24 cellular contexts compared by ENCODE assay signal in the genomic region with DNA sequence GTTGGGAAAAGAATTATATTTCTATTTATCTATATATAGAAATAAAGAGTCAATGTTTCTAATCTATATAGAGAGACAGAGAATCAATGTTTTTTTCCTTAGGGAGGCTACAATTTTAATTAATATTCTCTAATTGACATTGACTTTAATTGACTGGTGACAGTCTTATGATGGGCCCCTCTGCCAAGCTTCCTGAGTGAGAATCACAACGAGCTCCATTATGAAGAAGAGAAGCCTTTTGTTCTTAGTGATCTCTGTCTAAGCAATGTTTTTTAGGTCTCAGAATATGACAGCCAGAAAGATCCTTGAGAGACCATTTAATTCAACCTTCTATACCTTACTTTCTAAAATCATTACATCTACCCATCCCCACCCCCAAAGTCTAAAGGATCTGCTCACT.
"Had no signal": no experiment of that assay in that cellular context is flagged by ENCODE, and none has a peak within 500 bp of the region (broad histone marks: within the 10 kb centered on the region; RNA-seq: fewer than 3 reads in every experiment).

No MANE protein-coding gene starts in this region.

- H3K27ac ChIP-seq: body of pancreas, breast epithelium, PC-9, RWPE1, WERI-Rb-1 had no signal

- DNase-seq: activated CD4-positive, alpha-beta T cell treated with anti-CD3 and anti-CD28 coated beads for 1 hour; activated CD4-positive, alpha-beta T cell treated with anti-CD3 and anti-CD28 coated beads, Interleukin-2, amount 10 ng/mL, durations not matched to agents 7 days and 5 days; activated CD4-positive, alpha-beta T cell treated with anti-CD3 and anti-CD28 coated beads, Interleukin-2, amount 50 U/mL, for 48 hours; activated CD4-positive, CD25-positive, alpha-beta regulatory T cell; activated CD8-positive, alpha-beta T cell treated with anti-CD3 and anti-CD28 coated beads, Interleukin-2, amount 10 ng/mL, durations not matched to agents 7 days and 5 days; activated gamma-delta T cell; activated naive CD4-positive, alpha-beta T cell treated with Interleukin-2 at 50 U/mL for 16 hours; activated naive CD8-positive, alpha-beta T cell treated with anti-CD3 and anti-CD28 coated beads, Interleukin-2, amount 10 ng/mL, durations not matched to agents 7 days and 5 days; activated T-cell treated with anti-CD3 and anti-CD28 coated beads, Interleukin-2, amount 50 U/mL, for 24 hours; body of pancreas; Karpas-422; KBM-7; NCI-H1105; NCI-H1417 treated with DMSO at 0.1 percent for 48 hours; NCI-H187 treated with DMSO at 0.1 percent for 48 hours; NCI-H2081; NCI-H345; NCI-H524 treated with DMSO at 0.1 percent for 48 hours; PC-9; SIG-M5; T1000; WERI-Rb-1 had no signal

- H3K4me3 ChIP-seq: body of pancreas, breast epithelium, PC-9 had no signal

- H3K36me3 ChIP-seq: breast epithelium, WERI-Rb-1 had no signal

- H3K4me1 ChIP-seq: body of pancreas, breast epithelium had no signal

- H3K27me3 ChIP-seq: body of pancreas, breast epithelium had no signal

- H3K9me3 ChIP-seq: body of pancreas, breast epithelium had no signal
